ENCODE assay signal across 26 cellular contexts in the genomic region with DNA sequence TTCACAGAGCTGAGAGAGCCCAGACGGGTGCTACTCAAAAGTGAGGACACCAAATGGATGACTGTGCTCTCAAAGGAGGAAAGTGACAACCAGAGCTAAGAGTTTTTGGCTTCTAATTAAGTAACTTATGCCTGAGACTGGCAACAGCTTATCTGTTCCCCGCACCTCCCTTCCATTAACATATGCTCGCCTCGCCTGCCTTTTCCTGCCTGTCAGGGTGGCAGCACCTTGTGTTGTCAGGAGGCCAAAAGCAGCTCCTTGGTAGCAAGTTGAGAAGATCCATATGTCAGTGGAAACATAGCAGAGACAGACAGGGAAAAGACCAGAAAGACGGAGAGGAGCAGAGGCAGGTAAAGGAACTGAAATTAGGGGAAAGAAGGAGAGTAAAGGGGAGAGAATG.
"Had no signal": no experiment of that assay in that cellular context is flagged by ENCODE, and none has a peak within 500 bp of the region (broad histone marks: within the 10 kb centered on the region; RNA-seq: fewer than 3 reads in every experiment).

No MANE protein-coding gene starts in this region.

- H3K4me3 ChIP-seq: ascending aorta, cardiac muscle cell, SJCRH30, SK-N-MC had no signal

- DNase-seq: activated CD4-positive, alpha-beta T cell treated with anti-CD3 and anti-CD28 coated beads for 36 hours; activated CD4-positive, alpha-beta T cell treated with anti-CD3 and anti-CD28 coated beads, Interleukin-2, amount 10 ng/mL, durations not matched to agents 7 days and 5 days; activated CD4-positive, alpha-beta T cell treated with anti-CD3 and anti-CD28 coated beads, Interleukin-2, amount 50 U/mL, for 48 hours; activated CD8-positive, alpha-beta T cell treated with anti-CD3 and anti-CD28 coated beads, Interleukin-2, amount 10 ng/mL, durations not matched to agents 7 days and 5 days; activated gamma-delta T cell; activated naive CD4-positive, alpha-beta T cell treated with Interleukin-2 at 50 U/mL for 16 hours; activated naive CD8-positive, alpha-beta T cell treated with anti-CD3 and anti-CD28 coated beads, Interleukin-2, amount 10 ng/mL, durations not matched to agents 7 days and 5 days; activated T-cell treated with anti-CD3 and anti-CD28 coated beads, Interleukin-2, amount 50 U/mL, for 24 hours; amygdala; MM.1S; MV-4-11; NCI-H1092; NCI-H1436 treated with DMSO at 0.1 percent for 48 hours; NCI-H1694 treated with DMSO at 0.1 percent for 48 hours; NCI-H2029; NCI-H510A; NCI-H526; NCI-H774; SHP77; SJCRH30; T1000 had no signal

- H3K27ac ChIP-seq: ascending aorta, cardiac muscle cell, SJCRH30, SK-N-MC had no signal

- ATAC-seq: activated CD4-positive, alpha-beta T cell treated with anti-CD3 and anti-CD28 coated beads for 36 hours; activated CD4-positive, CD25-positive, alpha-beta regulatory T cell treated with anti-CD3 and anti-CD28 coated beads, Interleukin-2, amount 50 U/mL, for 24 hours; activated CD8-positive, alpha-beta T cell treated with anti-CD3 and anti-CD28 coated beads, Interleukin-2, amount 10 ng/mL, durations not matched to agents 7 days and 5 days; Panc1 had no signal

- H3K9me3 ChIP-seq: ascending aorta, SJCRH30 had no signal

- H3K27me3 ChIP-seq: ascending aorta, cardiac muscle cell, SJCRH30 had no signal

- H3K4me1 ChIP-seq: ascending aorta, SJCRH30 had no signal

- H3K36me3 ChIP-seq: ascending aorta, cardiac muscle cell, SJCRH30 had no signal
